ENCODE assay signal across 10 cellular contexts in the genomic region with DNA sequence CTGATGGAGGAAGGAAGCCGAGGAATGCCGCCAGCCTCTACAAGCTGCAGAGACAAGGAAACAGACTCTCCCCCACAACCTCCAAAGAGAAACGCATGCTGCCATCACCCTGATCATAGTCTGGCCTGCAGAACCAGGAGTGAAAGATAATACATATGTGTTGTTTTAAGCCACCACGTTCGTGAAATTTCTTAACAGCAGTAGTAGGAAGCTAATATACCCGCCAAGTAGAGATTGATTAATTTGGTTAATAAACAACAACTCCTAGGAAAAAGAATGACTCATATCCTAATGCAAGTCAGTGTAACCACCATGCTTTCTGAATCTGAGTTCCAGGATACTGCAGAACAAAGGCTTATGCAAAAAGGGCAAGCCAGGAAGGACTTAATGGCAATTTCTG. TPM values are rescaled to one million over a fixed set of nuclear protein-coding genes. Genes with fewer than 3 reads are reported as not detected.
DNase-seq lines count a peak whose midpoint lies in the region; ATAC-seq, FAIRE-seq and TF ChIP-seq lines count a peak whose summit lies in the region.
"Had no signal": no experiment of that assay in that cellular context is flagged by ENCODE, and none has a peak within 500 bp of the region (broad histone marks: within the 10 kb centered on the region; RNA-seq: fewer than 3 reads in every experiment).

No MANE protein-coding gene starts in this region.

- H3K4me1 ChIP-seq in stomach = peaks cover 4 to 20% (median 10%) of the 10 kb centered on the region in 4 donors

- H3K4me3 ChIP-seq in astrocyte of the spinal cord (ENCODE audit: low read depth, low read length) = no peak overlapping the region
- no peak overlapping the region for H3K4me3 ChIP-seq in stomach

- ATAC-seq in HG03280 (IDR thresholded peaks at IDR 0.05; ENCODE audit: unreplicated experiment) = no peak
- no peak for ATAC-seq in HG03196 (IDR thresholded peaks at IDR 0.05; ENCODE audit: unreplicated experiment)

- intact Hi-C loops in stomach (cut with DNase I; ENCODE audit: low total_unique reads) = no loop called here

- peak; percentile 73 for DNase-seq in HT1080 (ENCODE audit: low read depth)
- peak; percentile 89 for DNase-seq in astrocyte of the spinal cord (ENCODE audit: low read depth, low spot score)
- DNase-seq in islet precursor cell = peak; percentile 60
- no peak for DNase-seq in stomach
- no peak for DNase-seq in GM12891 (ENCODE audit: insufficient read length, low spot score)
- DNase-seq: activated CD8-positive, alpha-beta memory T cell treated with anti-CD3 and anti-CD28 coated beads for 24 hours; effector CD8-positive, alpha-beta T cell; NCI-H187 had no signal

- peaks cover 0 to 65% (median 25%) of the 10 kb centered on the region in 4 donors for H3K36me3 ChIP-seq in stomach

- in situ Hi-C loops in astrocyte of the spinal cord (cut with HindIII; ENCODE audit: low sequenced_read_pairs) = no loop called here

- TF ChIP-seq CTCF in astrocyte of the spinal cord (IDR thresholded peaks at IDR 0.05; ENCODE audit: low read depth, low read length) (no peak), stomach (IDR thresholded peaks at IDR 0.05) (no peak)

- TF ChIP-seq POLR2A in stomach (IDR thresholded peaks at IDR 0.05) = no peak
- no peak for TF ChIP-seq POLR2A in GM12891 (IDR thresholded peaks at IDR 0.05; ENCODE audit: low read depth, low read length)

- peak overlapping the region; percentile 30 to 73 (median 57) for H3K27ac ChIP-seq in stomach

- WGBS in stomach, 5 donors = 24 to 47% (median 36%) methylated on average over 6 of the region's 6 CpGs

- no peak for FAIRE-seq in GM12891 (lab: Jason Lieb, UNC)

- no peaks in the 10 kb centered on the region for H3K27me3 ChIP-seq in stomach

- TF ChIP-seq EP300 in stomach (IDR thresholded peaks at IDR 0.05) = no peak

- no peaks in the 10 kb centered on the region for H3K9me3 ChIP-seq in stomach

TF ChIP-seq in GM12891, 5 proteins besides CTCF, POLR2A, EP300 and RAD21:
- TF ChIP-seq TAF1 (IDR thresholded peaks at IDR 0.05; ENCODE audit: low read depth, low read length) = no peak

RNA-seq across cellular contexts. Expression of a gene that starts 36.6 kb away (rescaled TPM):
- total RNA-seq in HT1080 (2014; rRNA removed; shearing (Covaris generic)) = 0.47 and 1.6 TPM in 2 replicates
- 0.74 and 1.4 TPM in 2 replicates for polyA plus RNA-seq in HT1080 (2015; cell fraction: cytosol; rRNA removed)
- 4.6 and 5.6 TPM in 2 replicates for polyA plus RNA-seq in HT1080 (2015; cell fraction: nucleus; rRNA removed)
- 10 to 100 TPM in 3 of 5 donors, 1 to 10 TPM in 2; 2.9 to 32.1 (median 15.4) TPM for total RNA-seq in stomach
- polyA plus RNA-seq in stomach = under 1 TPM; 0.31 to 0.95 (median 0.62) TPM
- 0.03 TPM for polyA plus RNA-seq in GM12891 (2012; ENCODE audit: low read depth, missing spikeins)

Comparison
In these comparisons a context has a peak if more than half of its experiments do, and no peak if none do; other contexts are left out.
1. DNase-seq: peak in HT1080 (single experiment), astrocyte of the spinal cord (single experiment) and islet precursor cell (single experiment); none in stomach (single experiment) and GM12891 (single experiment).